14 cellular contexts compared by ENCODE assay signal in genomic region chr9:70609542-70610286, GRCh38.
DNase-seq lines count a peak whose midpoint lies in the region; ATAC-seq and TF ChIP-seq lines count a peak whose summit lies in the region.
"Had no signal": no experiment of that assay in that cellular context is flagged by ENCODE, and none has a peak within 500 bp of the region (broad histone marks: within the 10 kb centered on the region; RNA-seq: fewer than 3 reads in every experiment).

No MANE protein-coding gene starts in this region.

- no peak overlapping the region for H3K4me2 ChIP-seq in GM23338

- no peak overlapping the region for H3K4me3 Mint-ChIP-seq in GM23338
- H3K4me3 Mint-ChIP-seq: activated CD8-positive, alpha-beta memory T cell treated with anti-CD3 and anti-CD28 coated beads, Interleukin-2, amount 10 ng/mL, durations not matched to agents 7 days and 5 days had no signal

- H4K20me1 ChIP-seq in GM23338 (replicated peaks; ENCODE audit: insufficient read depth): no peaks in the 10 kb centered on the region

- H3K4me1 ChIP-seq in SJCRH30 (peaks cover 10% of the 10 kb centered on the region), psoas muscle (peaks cover 47% of the 10 kb centered on the region), GM23338 (ENCODE audit: insufficient read depth) (0 out of 2 replicates have a peak, but pooled peaks cover 6% of the 10 kb centered on the region)

- H3K4me3 ChIP-seq in SJCRH30 (no peak overlapping the region), fibroblast of pulmonary artery (replicated peaks; ENCODE audit: low read depth, low read length) (no peak overlapping the region), psoas muscle (no peak overlapping the region), GM23338 (no peak overlapping the region)

- TF ChIP-seq CTCF in fibroblast of pulmonary artery (IDR thresholded peaks at IDR 0.05; ENCODE audit: low read length, missing control alignments): no peak
- no peak for TF ChIP-seq CTCF in psoas muscle (IDR thresholded peaks at IDR 0.05)
- TF ChIP-seq CTCF in GM23338 (conservative IDR thresholded peaks at IDR 0.05; ENCODE audit: low read depth in 2 of 2): no peak

- H3K9me3 ChIP-seq in SJCRH30 (replicated peaks) (no peaks in the 10 kb centered on the region), psoas muscle (no peaks in the 10 kb centered on the region)

- H3K27ac ChIP-seq in SJCRH30 (no peak overlapping the region), psoas muscle (peak overlapping the region; percentile 75), GM23338 (ENCODE audit: low read depth) (no peak overlapping the region)
- H3K27ac ChIP-seq: HL-60, parathyroid adenoma had no signal

- H2AFZ ChIP-seq in GM23338: no peak overlapping the region
- H2AFZ ChIP-seq: parathyroid adenoma had no signal

- ATAC-seq in psoas muscle: peak; percentile 92 to 95 (median 92)
- no peak for ATAC-seq in GM23338
- no peak for ATAC-seq in GM18502 (IDR thresholded peaks at IDR 0.05; ENCODE audit: poor library complexity, unreplicated experiment)
- ATAC-seq: activated CD8-positive, alpha-beta memory T cell treated with anti-CD3 and anti-CD28 coated beads, Interleukin-2, amount 10 ng/mL, durations not matched to agents 7 days and 5 days had no signal

- H3F3A ChIP-seq in GM23338 (replicated peaks; ENCODE audit: low read depth): no peaks in the 10 kb centered on the region

- H3K9me3 Mint-ChIP-seq in GM23338: no peaks in the 10 kb centered on the region

- H3K27ac Mint-ChIP-seq in GM23338: no peak overlapping the region
- H3K27ac Mint-ChIP-seq: activated CD8-positive, alpha-beta memory T cell treated with anti-CD3 and anti-CD28 coated beads, Interleukin-2, amount 10 ng/mL, durations not matched to agents 7 days and 5 days had no signal

- H3K4me1 Mint-ChIP-seq in GM23338: peaks cover 7% of the 10 kb centered on the region

- H3K36me3 ChIP-seq in SJCRH30 (no peaks in the 10 kb centered on the region), psoas muscle (ENCODE audit: insufficient read depth in 1 of 2, low read depth in 1 of 2) (no peaks in the 10 kb centered on the region), GM23338 (ENCODE audit: insufficient read depth) (no peaks in the 10 kb centered on the region; the same call in 1 of the 2 replicates)

- H3K27me3 ChIP-seq in SJCRH30 (no peaks in the 10 kb centered on the region), psoas muscle (ENCODE audit: insufficient read depth in 3 of 3, low read length in 2 of 3) (no peaks in the 10 kb centered on the region), GM23338 (ENCODE audit: insufficient read depth) (no peaks in the 10 kb centered on the region)

- peaks cover 4% of the 10 kb centered on the region; the same call in 1 of the 3 replicates for H3K36me3 Mint-ChIP-seq in GM23338 (ENCODE audit: low read depth)
- H3K36me3 Mint-ChIP-seq: activated CD8-positive, alpha-beta memory T cell treated with anti-CD3 and anti-CD28 coated beads, Interleukin-2, amount 10 ng/mL, durations not matched to agents 7 days and 5 days had no signal

- H3K9me2 ChIP-seq in GM23338 (ENCODE audit: insufficient read depth): 0 out of 2 replicates have a peak, but pooled peaks cover 7% of the 10 kb centered on the region

- intact Hi-C loops in psoas muscle (cut with DNase I): loop anchor here in 1 of 2 donors (10.0 kb wide), 1 partner anchor 485 kb away; no protein-coding TSS in a partner anchor

- H3K27me3 Mint-ChIP-seq in GM23338 (ENCODE audit: insufficient read depth, low read depth, poor library complexity): no peaks in the 10 kb centered on the region

- H3K79me2 ChIP-seq in GM23338 (replicated peaks; ENCODE audit: insufficient read depth): no peaks in the 10 kb centered on the region
- H3K79me2 ChIP-seq: parathyroid adenoma had no signal

- WGBS in psoas muscle, 3 donors: 23 to 30% (median 25%) methylated on average over 6 of the region's 6 CpGs

- peak; percentile 66 for DNase-seq in Daoy (ENCODE audit: low read depth)
- DNase-seq in SJCRH30: peak; percentile 23 to 55
- peak; percentile 94 for DNase-seq in fibroblast of pulmonary artery (ENCODE audit: low read depth)
- DNase-seq in psoas muscle: peak; percentile 58 to 64
- DNase-seq in DMS114 treated with DMSO at 0.1 percent for 48 hours (lab: John Stamatoyannopoulos, UW; ENCODE audit: unreplicated experiment): no peak
- DNase-seq in GM23338 (ENCODE audit: low spot score): no peak
- DNase-seq in midbrain (lab: John Stamatoyannopoulos, UW): no peak
- DNase-seq: activated CD8-positive, alpha-beta memory T cell treated with anti-CD3 and anti-CD28 coated beads, Interleukin-2, amount 10 ng/mL, durations not matched to agents 7 days and 5 days; cerebellar nuclear complex; NCI-H2171; SW 1271 had no signal

TF ChIP-seq in GM23338, 12 proteins besides CTCF, POLR2A, EP300 and RAD21:
- TF ChIP-seq STAT1 (IDR thresholded peaks at IDR 0.05; ENCODE audit: unreplicated experiment) (no peak), ETS1 (IDR thresholded peaks at IDR 0.05) (no peak), REST (IDR thresholded peaks at IDR 0.05; ENCODE audit: unreplicated experiment) (no peak), NANOG (IDR thresholded peaks at IDR 0.05; ENCODE audit: borderline replicate concordance) (no peak), ZNF114 (CRISPR knock-in tag; IDR thresholded peaks at IDR 0.05) (no peak), EZH2phosphoT487 (IDR thresholded peaks at IDR 0.05; ENCODE audit: unreplicated experiment) (no peak), JUNB (IDR thresholded peaks at IDR 0.05; ENCODE audit: unreplicated experiment) (no peak)
TF ChIP-seq in GM23338: peak in this region for 0.

Comparison
In these comparisons a context has a peak if more than half of its experiments do, and no peak if none do; other contexts are left out.
1. DNase-seq: peak in Daoy (single experiment), SJCRH30 (2 of 2), fibroblast of pulmonary artery (single experiment) and psoas muscle (2 of 2); none in DMS114 treated with DMSO at 0.1 percent for 48 hours (single experiment), GM23338 (single experiment) and midbrain (single experiment).
2. ATAC-seq: peak in psoas muscle (4 of 4); none in GM23338 (single experiment) and GM18502 (single experiment).